Comparison of ENCODE assay signal across 1 cellular context in genomic region chr6:147202516-147203310, GRCh38.
A peak's percentile ranks its signal among the peaks of the same experiment; 100 is the strongest.
TF ChIP-seq lines count a peak whose summit lies in the region.

No MANE protein-coding gene starts in this region.

TF ChIP-seq in K562, 482 proteins besides CTCF, POLR2A, EP300 and RAD21 (continued from another document and continues in another):
- TF ChIP-seq ZNF407 (IDR thresholded peaks at IDR 0.05; ENCODE audit: low read depth) (no peak), CBX2 (IDR thresholded peaks at IDR 0.05; ENCODE audit: insufficient read depth, low read length, poor library complexity, severe bottlenecking) (no peak), ZBED1 (IDR thresholded peaks at IDR 0.05) (peak; percentile 85), FOXA3 (CRISPR knock-in tag; conservative IDR thresholded peaks at IDR 0.05 in 1 of 2, IDR thresholded peaks at IDR 0.05 in 1 of 2) (no peak; a peak in 1 of 4 replicates), MAZ (CRISPR knock-in tag; conservative IDR thresholded peaks at IDR 0.05 in 1 of 2, IDR thresholded peaks at IDR 0.05 in 1 of 2) (peak in 1 of 2 experiments; percentile 52; a peak in 1 of 4 replicates), ZSCAN32 (CRISPR knock-in tag; IDR thresholded peaks at IDR 0.05) (0 out of 2 replicates have a peak, but pooled peaks have one; percentile 8), ZZZ3 (IDR thresholded peaks at IDR 0.05) (no peak), ZMIZ1 (IDR thresholded peaks at IDR 0.05; ENCODE audit: low read depth in 2 of 2, low read length in 2 of 2) (peak in 1 of 2 experiments; percentile 67; a peak in 1 of 4 replicates), ZNF512 (tag; IDR thresholded peaks at IDR 0.05) (no peak), KDM2B (CRISPR knock-in tag; IDR thresholded peaks at IDR 0.05) (peak; percentile 56; the same call in 1 of the 2 replicates), RBBP5 (IDR thresholded peaks at IDR 0.05; ENCODE audit: borderline replicate concordance, insufficient read depth, low read length, poor library complexity, severe bottlenecking) (peak; percentile 39), ZNF695 (CRISPR knock-in tag; IDR thresholded peaks at IDR 0.05) (no peak), HMGN3 (IDR thresholded peaks at IDR 0.05; ENCODE audit: borderline replicate concordance, extremely low read depth, insufficient read length, low read depth, low read length) (peak; percentile 81), STAT6 (CRISPR knock-in tag; IDR thresholded peaks at IDR 0.05) (no peak; the same call in 1 of the 2 replicates), ZNF766 (CRISPR knock-in tag; conservative IDR thresholded peaks at IDR 0.05) (no peak; the same call in 1 of the 2 replicates), ZNF584 (CRISPR knock-in tag; IDR thresholded peaks at IDR 0.05; ENCODE audit: low read depth) (peak; percentile 88), ZNF583 (CRISPR knock-in tag; IDR thresholded peaks at IDR 0.05) (no peak), RNF2 (IDR thresholded peaks at IDR 0.05) (peak; percentile 34; the same call in 1 of the 2 replicates), RERE (CRISPR knock-in tag; IDR thresholded peaks at IDR 0.05; ENCODE audit: borderline replicate concordance) (no peak), ZKSCAN3 (CRISPR knock-in tag; IDR thresholded peaks at IDR 0.05) (no peak), LARP7 (IDR thresholded peaks at IDR 0.05) (no peak; the same call in none of the 2 replicates), GMEB1 (CRISPR knock-in tag; IDR thresholded peaks at IDR 0.05) (no peak), ZBTB1 (CRISPR knock-in tag; IDR thresholded peaks at IDR 0.05; ENCODE audit: borderline replicate concordance, low read depth) (no peak), TRIM28 (IDR thresholded peaks at IDR 0.05) (no peak), DNMT1 (IDR thresholded peaks at IDR 0.05) (peak; percentile 97; the same call in 1 of the 2 replicates), ZNF263 (CRISPR knock-in tag; IDR thresholded peaks at IDR 0.05; ENCODE audit: borderline replicate concordance) (no peak; the same call in none of the 2 replicates), CBX8 (IDR thresholded peaks at IDR 0.05; ENCODE audit: borderline replicate concordance, extremely low read depth, low read depth, low read length, poor library complexity, severe bottlenecking) (no peak), RBM17 (IDR thresholded peaks at IDR 0.05; ENCODE audit: borderline replicate concordance, low read depth, low read length) (no peak), ZNF3 (CRISPR knock-in tag; IDR thresholded peaks at IDR 0.05) (peak; percentile 48; the same call in 1 of the 2 replicates), HDAC6 (IDR thresholded peaks at IDR 0.05; ENCODE audit: low read depth, low read length) (no peak), ZNF668 (CRISPR knock-in tag; IDR thresholded peaks at IDR 0.05) (peak; percentile 58; the same call in 1 of the 2 replicates), ESRRB (CRISPR knock-in tag; IDR thresholded peaks at IDR 0.05; ENCODE audit: borderline replicate concordance) (peak; percentile 81; the same call in 1 of the 2 replicates), STAT5A (IDR thresholded peaks at IDR 0.05; ENCODE audit: borderline replicate concordance, low read length) (no peak)
